In genomic region chr20:34403908-34404307, GRCh38 we compare ENCODE assay signal across 11 cellular contexts. TPM values are rescaled to one million over a fixed set of nuclear protein-coding genes. Genes with fewer than 3 reads are reported as not detected.
DNase-seq lines count a peak whose midpoint lies in the region; ATAC-seq and TF ChIP-seq lines count a peak whose summit lies in the region.
"Had no signal": no experiment of that assay in that cellular context is flagged by ENCODE, and none has a peak within 500 bp of the region (broad histone marks: within the 10 kb centered on the region; RNA-seq: fewer than 3 reads in every experiment).

No MANE protein-coding gene starts in this region.

- no peaks in the 10 kb centered on the region for H3K9me3 Mint-ChIP-seq in nephron
- H3K9me3 Mint-ChIP-seq: neural crest cell; stimulated activated naive CD8-positive, alpha-beta T cell treated with anti-CD3 and anti-CD28 coated beads, Interleukin-15, Interleukin-2, amounts not matched to agents 100 ng/mL and 50 ng/mL, for 24 hours had no signal

- intact Hi-C loops in Right ventricle myocardium inferior (cut with DNase I): no loop called here

- H3K27ac ChIP-seq in RWPE2 (ENCODE audit: poor library complexity, severe bottlenecking): peak overlapping the region; percentile 57
- H3K27ac ChIP-seq: brain microvascular endothelial cell had no signal

- H3K4me3 Mint-ChIP-seq in nephron: no peak overlapping the region
- H3K4me3 Mint-ChIP-seq: neural crest cell; stimulated activated naive CD8-positive, alpha-beta T cell treated with anti-CD3 and anti-CD28 coated beads, Interleukin-15, Interleukin-2, amounts not matched to agents 100 ng/mL and 50 ng/mL, for 24 hours had no signal

- H3K27me3 Mint-ChIP-seq in nephron (ENCODE audit: low read depth): no peaks in the 10 kb centered on the region
- H3K27me3 Mint-ChIP-seq: stimulated activated naive CD8-positive, alpha-beta T cell treated with anti-CD3 and anti-CD28 coated beads, Interleukin-15, Interleukin-2, amounts not matched to agents 100 ng/mL and 50 ng/mL, for 24 hours had no signal

- TF ChIP-seq CTCF in RWPE2 (IDR thresholded peaks at IDR 0.05; ENCODE audit: poor library complexity, severe bottlenecking) (no peak), nephron (IDR thresholded peaks at IDR 0.05; ENCODE audit: unreplicated experiment in 3 of 3) (no peak)

- H3K9me3 ChIP-seq in RWPE2 (ENCODE audit: severe bottlenecking): no peaks in the 10 kb centered on the region

- H3K36me3 Mint-ChIP-seq in nephron (ENCODE audit: low read depth): peaks cover 39% of the 10 kb centered on the region

- ATAC-seq in GM18498 (IDR thresholded peaks at IDR 0.05; ENCODE audit: unreplicated experiment) (peak; percentile 47), HG02678 (IDR thresholded peaks at IDR 0.05; ENCODE audit: unreplicated experiment) (peak; percentile 41), RWPE2 (ENCODE audit: low read depth) (no peak), HG03025 (IDR thresholded peaks at IDR 0.05; ENCODE audit: low FRiP score, unreplicated experiment) (no peak), Right ventricle myocardium inferior (no peak)

- H3K27me3 ChIP-seq in RWPE2 (ENCODE audit: insufficient read depth, poor library complexity, severe bottlenecking): no peaks in the 10 kb centered on the region
- H3K27me3 ChIP-seq: brain microvascular endothelial cell had no signal

- peaks cover 43% of the 10 kb centered on the region for H3K4me1 ChIP-seq in RWPE2 (ENCODE audit: insufficient read depth, poor library complexity, severe bottlenecking)

- DNase-seq in RWPE2 (ENCODE audit: low spot score) (no peak), NCI-H2196 (lab: John Stamatoyannopoulos, UW; ENCODE audit: unreplicated experiment) (no peak), Right ventricle myocardium inferior (ENCODE audit: missing footprints) (no peak)
- DNase-seq: brain microvascular endothelial cell, NCI-H226 had no signal

- peak overlapping the region; percentile 13 to 79 (median 32) for H3K27ac Mint-ChIP-seq in nephron
- H3K27ac Mint-ChIP-seq: stimulated activated naive CD8-positive, alpha-beta T cell treated with anti-CD3 and anti-CD28 coated beads, Interleukin-15, Interleukin-2, amounts not matched to agents 100 ng/mL and 50 ng/mL, for 24 hours had no signal

- H3K4me3 ChIP-seq in RWPE2 (ENCODE audit: severe bottlenecking): no peak overlapping the region

- peaks cover 33% of the 10 kb centered on the region for H3K4me1 Mint-ChIP-seq in nephron

- peaks cover 86% of the 10 kb centered on the region for H3K36me3 ChIP-seq in RWPE2 (ENCODE audit: low read depth)

RNA-seq across cellular contexts. Expression of gene ITCH, which starts 40.8 kb away (rescaled TPM):
- 39.8 TPM for total RNA-seq in Right ventricle myocardium inferior

Comparison
In these comparisons a context has a peak if more than half of its experiments do, and no peak if none do; other contexts are left out.
1. ATAC-seq: peak in GM18498 (single experiment) and HG02678 (single experiment); none in RWPE2 (single experiment), HG03025 (single experiment) and Right ventricle myocardium inferior (single experiment).